8 cellular contexts compared by ENCODE assay signal in the genomic region with DNA sequence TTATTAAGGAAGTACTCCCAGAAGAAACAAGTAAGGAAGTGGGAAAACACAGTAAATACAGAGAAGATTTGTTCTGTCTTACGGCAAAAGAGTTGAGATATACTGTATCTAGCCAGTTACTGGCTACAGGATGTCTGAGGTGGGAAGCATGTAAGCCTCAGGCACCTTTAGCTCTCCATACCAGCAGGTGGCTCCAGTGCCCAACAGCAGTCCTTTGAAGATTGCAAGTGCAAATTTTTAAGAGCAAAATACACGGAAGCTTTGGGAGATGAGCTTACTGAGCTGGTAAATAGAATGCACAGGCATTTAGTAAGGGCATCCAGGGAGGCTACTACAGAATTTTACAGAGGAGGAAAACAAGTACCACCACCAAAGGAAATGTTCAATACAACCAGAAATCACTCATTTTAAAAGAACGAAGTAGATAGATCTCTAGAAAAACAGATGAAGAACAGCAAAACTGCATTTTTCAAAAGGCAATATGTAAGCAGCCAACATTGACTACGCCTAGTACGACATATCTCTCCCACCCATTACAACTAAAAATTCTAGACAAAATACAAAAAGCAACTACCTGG. TPM values are rescaled to one million over a fixed set of nuclear protein-coding genes. Genes with fewer than 3 reads are reported as not detected.
DNase-seq lines count a peak whose midpoint lies in the region; ATAC-seq and TF ChIP-seq lines count a peak whose summit lies in the region.

No MANE protein-coding gene starts in this region.

- H3K4me1 ChIP-seq in Caco-2 (no peaks in the 10 kb centered on the region), SJCRH30 (no peaks in the 10 kb centered on the region)

- H3K9me3 Mint-ChIP-seq in Caco-2 (ENCODE audit: unreplicated experiment) (peaks cover 11% of the 10 kb centered on the region), mesothelial cell of epicardium (peaks cover 8% of the 10 kb centered on the region)

- H3K27me3 Mint-ChIP-seq in Caco-2 (ENCODE audit: insufficient read depth, unreplicated experiment): no peaks in the 10 kb centered on the region
- H3K27me3 Mint-ChIP-seq in mesothelial cell of epicardium (ENCODE audit: low read depth): peaks cover 47% of the 10 kb centered on the region

- no peak overlapping the region for H3K27ac ChIP-seq in SJCRH30

- peak; percentile 47 to 72 for TF ChIP-seq CTCF in Caco-2 (IDR thresholded peaks at IDR 0.05; ENCODE audit: insufficient read depth in 1 of 2, low read depth in 1 of 2, low read length in 1 of 2, severe bottlenecking in 1 of 2, unreplicated experiment in 1 of 2)
- TF ChIP-seq CTCF in HFF-Myc (IDR thresholded peaks at IDR 0.05; ENCODE audit: low read depth, low read length, missing control alignments): peak; percentile 28
- no peak for TF ChIP-seq CTCF in mesothelial cell of epicardium (IDR thresholded peaks at IDR 0.05; ENCODE audit: unreplicated experiment)

- peak; percentile 49 to 58 for DNase-seq in Caco-2
- DNase-seq in HFF-Myc (ENCODE audit: extremely low read depth, low read depth): peak; percentile 4
- DNase-seq in SJCRH30: peak; percentile 24 to 50
- peak; percentile 38 for DNase-seq in iPS-NIHi11 (ENCODE audit: low spot score)
- DNase-seq in mesothelial cell of epicardium (ENCODE audit: low spot score in 2 of 2, unreplicated experiment in 2 of 2): no peak
- no peak for DNase-seq in NCI-H510A (lab: John Stamatoyannopoulos, UW)
- no peak for DNase-seq in Right ventricle myocardium inferior (ENCODE audit: missing footprints)

- H3K36me3 ChIP-seq in Caco-2 (ENCODE audit: control insufficient read depth, insufficient read depth, low read length) (no peaks in the 10 kb centered on the region), SJCRH30 (no peaks in the 10 kb centered on the region)

- H3K4me3 Mint-ChIP-seq in Caco-2 (ENCODE audit: unreplicated experiment): no peak overlapping the region
- no peak overlapping the region for H3K4me3 Mint-ChIP-seq in mesothelial cell of epicardium

- no peaks in the 10 kb centered on the region for H3K9me3 ChIP-seq in Caco-2
- H3K9me3 ChIP-seq in SJCRH30 (replicated peaks): no peaks in the 10 kb centered on the region

- CTCF ChIA-PET in Caco-2 (lab: Charles Lee): interaction anchor here (0.5 to 1.3 kb wide), 10 partner anchors 10 to 988 kb away, joined by 3 to 9 read pairs (median 4); partner anchors contain the start of gene POP4

- H3K27me3 ChIP-seq in Caco-2 (replicated peaks; ENCODE audit: control insufficient read depth, insufficient read depth, low read length) (no peaks in the 10 kb centered on the region), SJCRH30 (no peaks in the 10 kb centered on the region)

- ATAC-seq in HG03378 (IDR thresholded peaks at IDR 0.05; ENCODE audit: unreplicated experiment) (no peak), Right ventricle myocardium inferior (no peak)

- H3K4me3 ChIP-seq in Caco-2 (ENCODE audit: low read depth, low read length) (no peak overlapping the region), HFF-Myc (replicated peaks; ENCODE audit: low read depth, low read length) (no peak overlapping the region), SJCRH30 (no peak overlapping the region)

- POLR2A ChIA-PET in Caco-2 (lab: Charles Lee): no interaction called here

- H3K4me1 Mint-ChIP-seq in Caco-2 (ENCODE audit: low read depth, unreplicated experiment): no peaks in the 10 kb centered on the region
- no peaks in the 10 kb centered on the region for H3K4me1 Mint-ChIP-seq in mesothelial cell of epicardium

- intact Hi-C loops in Caco-2 (cut with micrococcal nuclease; ENCODE audit: unreplicated experiment): loop anchor here (10.0 kb wide), 1 partner anchor 127 kb away; no protein-coding TSS in a partner anchor
- intact Hi-C loops in Right ventricle myocardium inferior (cut with DNase I): no loop called here

- no peak overlapping the region for H3K27ac Mint-ChIP-seq in Caco-2 (ENCODE audit: unreplicated experiment)
- H3K27ac Mint-ChIP-seq in mesothelial cell of epicardium: no peak overlapping the region

- no TSS peak for BruUV-seq in Caco-2 (replicated peaks; lab: Mats Ljungman, UMichigan)

- H3K36me3 Mint-ChIP-seq in Caco-2 (ENCODE audit: insufficient read depth, unreplicated experiment): no peaks in the 10 kb centered on the region
- H3K36me3 Mint-ChIP-seq in mesothelial cell of epicardium: no peaks in the 10 kb centered on the region

RNA-seq across cellular contexts. Expression of gene VSTM2B, which starts 57.9 kb away (rescaled TPM):
- total RNA-seq in Caco-2 (2022) (not detected in 2 replicates), mesothelial cell of epicardium (not detected in 3 replicates), Right ventricle myocardium inferior (not detected)
- total RNA-seq in SJCRH30 (2014; rRNA removed; shearing (Covaris generic)): not detected in 2 replicates

Comparison
In these comparisons a context has a peak if more than half of its experiments do, and no peak if none do; other contexts are left out.
1. DNase-seq: peak in Caco-2 (2 of 2), HFF-Myc (single experiment), SJCRH30 (2 of 2) and iPS-NIHi11 (single experiment); none in mesothelial cell of epicardium (0 of 2), NCI-H510A (single experiment) and Right ventricle myocardium inferior (single experiment).